In genomic region chr4:6779667-6780565, GRCh38 we compare ENCODE assay signal across 9 cellular contexts. TPM values are rescaled to one million over a fixed set of nuclear protein-coding genes. Genes with fewer than 3 reads are reported as not detected.
DNase-seq lines count a peak whose midpoint lies in the region; ATAC-seq and TF ChIP-seq lines count a peak whose summit lies in the region.
"Had no signal": no experiment of that assay in that cellular context is flagged by ENCODE, and none has a peak within 500 bp of the region (broad histone marks: within the 10 kb centered on the region; RNA-seq: fewer than 3 reads in every experiment).

No MANE protein-coding gene starts in this region.

- peak overlapping the region; percentile 6 for H3K4me3 Mint-ChIP-seq in activated T-helper 2 cell treated with anti-CD3 and anti-CD28 coated beads, Interferon-gamma antibody, Interleukin-2, Interleukin-4, amounts not matched to agents 10 μg/mL and 5 μg/mL and 100 μg/mL, durations not matched to agents 14 hours and 24 hours and 36 hours (ENCODE audit: low read depth)
- peak overlapping the region in 9 of 10 donors; percentile 16 to 89 (median 75) for H3K4me3 Mint-ChIP-seq in naive thymus-derived CD8-positive, alpha-beta T cell

- H3K4me1 Mint-ChIP-seq in activated T-helper 2 cell treated with anti-CD3 and anti-CD28 coated beads, Interferon-gamma antibody, Interleukin-2, Interleukin-4, amounts not matched to agents 10 μg/mL and 5 μg/mL and 100 μg/mL, durations not matched to agents 14 hours and 24 hours and 36 hours (ENCODE audit: low read depth): peaks cover 53% of the 10 kb centered on the region
- H3K4me1 Mint-ChIP-seq in naive thymus-derived CD8-positive, alpha-beta T cell: peaks cover 42 to 79% (median 76%) of the 10 kb centered on the region in 4 donors

- 76% methylated on average over 17 of the region's 17 CpGs for WGBS in esophagus muscularis mucosa

- CTCF ChIA-PET in HEK293T (lab: Yijun Ruan, JAX): interaction anchor here (0.9 kb wide), 2 partner anchors 62 to 93 kb away, joined by 3 read pairs; no protein-coding TSS in a partner anchor

- POLR2A ChIA-PET in naive thymus-derived CD8-positive, alpha-beta T cell (lab: Charles Lee): interaction anchor here (1.5 to 9.2 kb wide), 4 partner anchors 12 to 105 kb away, joined by 4 to 82 read pairs (median 26); a partner anchor contains a TSS
- POLR2A ChIA-PET in HEK293T (lab: Yijun Ruan, JAX): interaction anchor here (2.4 kb wide), 1 partner anchor 12 kb away, joined by 9 read pairs; no protein-coding TSS in a partner anchor

- peaks cover 2% of the 10 kb centered on the region for H3K27me3 Mint-ChIP-seq in activated T-helper 2 cell treated with anti-CD3 and anti-CD28 coated beads, Interferon-gamma antibody, Interleukin-2, Interleukin-4, amounts not matched to agents 10 μg/mL and 5 μg/mL and 100 μg/mL, durations not matched to agents 14 hours and 24 hours and 36 hours (ENCODE audit: low read depth)
- H3K27me3 Mint-ChIP-seq in naive thymus-derived CD8-positive, alpha-beta T cell: no peaks in the 10 kb centered on the region

- ATAC-seq in naive thymus-derived CD8-positive, alpha-beta T cell: no peak
- ATAC-seq in HG03135 (IDR thresholded peaks at IDR 0.05; ENCODE audit: unreplicated experiment): no peak
- ATAC-seq in GM18502 (IDR thresholded peaks at IDR 0.05; ENCODE audit: poor library complexity, unreplicated experiment): no peak

- H3K4me3 ChIP-seq in esophagus muscularis mucosa: no peak overlapping the region
- H3K4me3 ChIP-seq: lung had no signal

- peak overlapping the region in 1 of 4 donors; percentile 100 for H3K27ac ChIP-seq in esophagus muscularis mucosa (replicated peaks in 1 of 4)

- peaks cover 15 to 24% (median 21%) of the 10 kb centered on the region in 4 donors for H3K4me1 ChIP-seq in esophagus muscularis mucosa

- DNase-seq in DMS53 treated with DMSO at 0.1 percent for 48 hours (lab: John Stamatoyannopoulos, UW; ENCODE audit: unreplicated experiment) (peak; percentile 65), NCI-H146 treated with DMSO at 0.1 percent for 48 hours (lab: John Stamatoyannopoulos, UW; ENCODE audit: unreplicated experiment) (peak; percentile 35), HEK293T (ENCODE audit: extremely low spot score) (no peak), esophagus muscularis mucosa (ENCODE audit: extremely low spot score) (no peak)
- no peak for DNase-seq in activated T-helper 2 cell treated with anti-CD3 and anti-CD28 coated beads, Interferon-gamma antibody, Interleukin-2, Interleukin-4, amounts not matched to agents 10 μg/mL and 5 μg/mL and 100 μg/mL, durations not matched to agents 14 hours and 24 hours and 36 hours (ENCODE audit: low spot score)
- peak in 1 of 10 donors; percentile 14 for DNase-seq in naive thymus-derived CD8-positive, alpha-beta T cell

- intact Hi-C loops in activated T-helper 2 cell treated with anti-CD3 and anti-CD28 coated beads, Interferon-gamma antibody, Interleukin-2, Interleukin-4, amounts not matched to agents 10 μg/mL and 5 μg/mL and 100 μg/mL, durations not matched to agents 14 hours and 24 hours and 36 hours (cut with micrococcal nuclease): loop anchor here (5.0 kb wide), 1 partner anchor 92 kb away; no protein-coding TSS in a partner anchor
- intact Hi-C loops in esophagus muscularis mucosa (cut with DNase I): loop anchor here (5.0 to 10.0 kb wide), 2 partner anchors 92 to 265 kb away; partner anchors contain the start of gene TADA2B

- TF ChIP-seq POLR2A in esophagus muscularis mucosa (IDR thresholded peaks at IDR 0.05; ENCODE audit: low read depth): no peak

- no peak for TF ChIP-seq CTCF in esophagus muscularis mucosa (IDR thresholded peaks at IDR 0.05)

- no peaks in the 10 kb centered on the region for H3K9me3 ChIP-seq in esophagus muscularis mucosa

- H3K9me3 Mint-ChIP-seq in activated T-helper 2 cell treated with anti-CD3 and anti-CD28 coated beads, Interferon-gamma antibody, Interleukin-2, Interleukin-4, amounts not matched to agents 10 μg/mL and 5 μg/mL and 100 μg/mL, durations not matched to agents 14 hours and 24 hours and 36 hours: no peaks in the 10 kb centered on the region
- H3K9me3 Mint-ChIP-seq in naive thymus-derived CD8-positive, alpha-beta T cell: no peaks in the 10 kb centered on the region

- H3K36me3 ChIP-seq in esophagus muscularis mucosa: no peaks in the 10 kb centered on the region

- peaks cover 0 to 5% (median 0%) of the 10 kb centered on the region in 4 donors for H3K27me3 ChIP-seq in esophagus muscularis mucosa

- H3K36me3 Mint-ChIP-seq in activated T-helper 2 cell treated with anti-CD3 and anti-CD28 coated beads, Interferon-gamma antibody, Interleukin-2, Interleukin-4, amounts not matched to agents 10 μg/mL and 5 μg/mL and 100 μg/mL, durations not matched to agents 14 hours and 24 hours and 36 hours (ENCODE audit: low read depth): no peaks in the 10 kb centered on the region
- no peaks in the 10 kb centered on the region for H3K36me3 Mint-ChIP-seq in naive thymus-derived CD8-positive, alpha-beta T cell

- no peak for TF ChIP-seq EP300 in esophagus muscularis mucosa (IDR thresholded peaks at IDR 0.05)

- no peak overlapping the region for H3K27ac Mint-ChIP-seq in activated T-helper 2 cell treated with anti-CD3 and anti-CD28 coated beads, Interferon-gamma antibody, Interleukin-2, Interleukin-4, amounts not matched to agents 10 μg/mL and 5 μg/mL and 100 μg/mL, durations not matched to agents 14 hours and 24 hours and 36 hours
- peak overlapping the region; percentile 65 to 99 (median 95) for H3K27ac Mint-ChIP-seq in naive thymus-derived CD8-positive, alpha-beta T cell

TF ChIP-seq in HEK293T, 16 proteins besides CTCF, POLR2A, EP300 and RAD21:
- no peak for TF ChIP-seq NFRKB (IDR thresholded peaks at IDR 0.05)
- no peak for TF ChIP-seq FOXM1 (IDR thresholded peaks at IDR 0.05; ENCODE audit: borderline replicate concordance)
- TF ChIP-seq TARDBP (IDR thresholded peaks at IDR 0.05): no peak
- TF ChIP-seq FOXA1 (IDR thresholded peaks at IDR 0.05): no peak
- no peak for TF ChIP-seq LEF1 (IDR thresholded peaks at IDR 0.05; ENCODE audit: borderline replicate concordance)
- TF ChIP-seq ELF4 (IDR thresholded peaks at IDR 0.05): no peak
- no peak for TF ChIP-seq HDGF (IDR thresholded peaks at IDR 0.05; ENCODE audit: borderline replicate concordance)
- no peak for TF ChIP-seq CTBP1 (IDR thresholded peaks at IDR 0.05; ENCODE audit: borderline replicate concordance)
- no peak for TF ChIP-seq SUZ12 (IDR thresholded peaks at IDR 0.05)
- no peak for TF ChIP-seq ZNF384 (IDR thresholded peaks at IDR 0.05)
- no peak for TF ChIP-seq PKNOX1 (IDR thresholded peaks at IDR 0.05)
- no peak for TF ChIP-seq L3MBTL2 (conservative IDR thresholded peaks at IDR 0.05)
- TF ChIP-seq BHLHE40 (IDR thresholded peaks at IDR 0.05; ENCODE audit: borderline replicate concordance): no peak
- TF ChIP-seq ARNT (IDR thresholded peaks at IDR 0.05): no peak
- TF ChIP-seq SP1 (IDR thresholded peaks at IDR 0.05): no peak

RNA-seq across cellular contexts. Expression of gene KIAA0232, which starts 2.6 kb away (rescaled TPM):
- total RNA-seq in activated T-helper 2 cell treated with anti-CD3 and anti-CD28 coated beads, Interferon-gamma antibody, Interleukin-2, Interleukin-4, amounts not matched to agents 10 μg/mL and 5 μg/mL and 100 μg/mL, durations not matched to agents 14 hours and 24 hours and 36 hours: 13.6 and 15.9 TPM in 2 replicates
- 10 to 100 TPM; 29.9 to 31.0 TPM for total RNA-seq in naive thymus-derived CD8-positive, alpha-beta T cell
- 10 to 100 TPM; 11.9 to 15.4 (median 13.7) TPM for polyA plus RNA-seq in naive thymus-derived CD8-positive, alpha-beta T cell
- total RNA-seq in esophagus muscularis mucosa: 10 to 100 TPM; 34.6 to 54.0 (median 47.8) TPM

Comparison
In these comparisons a context has a peak if more than half of its experiments do, and no peak if none do; other contexts are left out.
1. DNase-seq: peak in DMS53 treated with DMSO at 0.1 percent for 48 hours (single experiment) and NCI-H146 treated with DMSO at 0.1 percent for 48 hours (single experiment); none in activated T-helper 2 cell treated with anti-CD3 and anti-CD28 coated beads, Interferon-gamma antibody, Interleukin-2, Interleukin-4, amounts not matched to agents 10 μg/mL and 5 μg/mL and 100 μg/mL, durations not matched to agents 14 hours and 24 hours and 36 hours (single experiment), HEK293T (single experiment) and esophagus muscularis mucosa (single experiment).